ENCODE assay signal across 38 cellular contexts in genomic region chr18:52991246-52991645, GRCh38.
"Had no signal": no experiment of that assay in that cellular context is flagged by ENCODE, and none has a peak within 500 bp of the region (broad histone marks: within the 10 kb centered on the region; RNA-seq: fewer than 3 reads in every experiment).

No MANE protein-coding gene starts in this region.

- H3K4me3 Mint-ChIP-seq: activated naive CD4-positive, alpha-beta T cell treated with anti-CD3 and anti-CD28 coated beads for 36 hours; activated naive CD4-positive, alpha-beta T cell treated with anti-CD3 and anti-CD28 coated beads, Interleukin-2, amount 10 ng/mL, durations not matched to agents 7 days and 5 days; activated naive CD4-positive, alpha-beta T cell treated with anti-CD3 and anti-CD28 coated beads, Interleukin-2, amount 50 U/mL, for 24 hours; activated naive CD8-positive, alpha-beta T cell; activated naive CD8-positive, alpha-beta T cell treated with anti-CD3 and anti-CD28 coated beads for 36 hours; activated naive CD8-positive, alpha-beta T cell treated with anti-CD3 and anti-CD28 coated beads, Interleukin-2, amount 10 ng/mL, durations not matched to agents 7 days and 5 days; activated naive CD8-positive, alpha-beta T cell treated with anti-CD3 and anti-CD28 coated beads, Interleukin-2, amount 50 U/mL, for 24 hours; activated T-cell treated with anti-CD3 and anti-CD28 coated beads, Interleukin-2, amount 50 U/mL, for 24 hours; activated T-cell treated with anti-CD3 and anti-CD28 coated beads, Interleukin-2, amount 50 U/mL, for 4 hours; activated T-cell treated with anti-CD3 and anti-CD28 coated beads, Interleukin-2, amount 50 U/mL, for 72 hours; activated T-helper 1 cell treated with anti-CD3 and anti-CD28 coated beads, Interleukin-12 subunit alpha, Interleukin-12 subunit beta, Interleukin-2, Interleukin-4 antibody, amounts not matched to agents 30 ng/mL and 10 ng/mL and 1 ng/mL, durations not matched to agents 14 hours and 24 hours and 36 hours; activated T-helper 17 cell treated with anti-CD3 and anti-CD28 coated beads, Interleukin-2, amount 50 U/mL, for 72 hours; brain; central memory CD8-positive, alpha-beta T cell had no signal

- H3K4me1 ChIP-seq: adrenal gland, ascending aorta, body of pancreas, breast epithelium had no signal

- H3K27ac ChIP-seq: adrenal gland, ascending aorta, body of pancreas, brain microvascular endothelial cell, breast epithelium, cardiac muscle cell had no signal

- H3K9me3 ChIP-seq: adrenal gland, ascending aorta, body of pancreas, breast epithelium had no signal

- ATAC-seq: activated naive CD4-positive, alpha-beta T cell treated with anti-CD3 and anti-CD28 coated beads, Interleukin-2, amount 50 U/mL, for 72 hours; activated naive CD8-positive, alpha-beta T cell treated with anti-CD3 and anti-CD28 coated beads, Interleukin-2, amount 50 U/mL, for 24 hours; activated T-cell treated with anti-CD3 and anti-CD28 coated beads, Interleukin-2, amount 50 U/mL, for 4 hours; activated T-cell treated with anti-CD3 and anti-CD28 coated beads, Interleukin-2, amount 50 U/mL, for 72 hours; activated T-helper 17 cell treated with anti-CD3 and anti-CD28 coated beads, Interleukin-2, amount 50 U/mL, for 72 hours; body of pancreas had no signal

- H3K4me1 Mint-ChIP-seq: activated naive CD4-positive, alpha-beta T cell treated with anti-CD3 and anti-CD28 coated beads, Interleukin-2, amount 10 ng/mL, durations not matched to agents 7 days and 5 days; activated naive CD4-positive, alpha-beta T cell treated with anti-CD3 and anti-CD28 coated beads, Interleukin-2, amount 50 U/mL, for 24 hours; activated naive CD8-positive, alpha-beta T cell treated with anti-CD3 and anti-CD28 coated beads for 36 hours; activated naive CD8-positive, alpha-beta T cell treated with anti-CD3 and anti-CD28 coated beads, Interleukin-2, amount 10 ng/mL, durations not matched to agents 7 days and 5 days; activated naive CD8-positive, alpha-beta T cell treated with anti-CD3 and anti-CD28 coated beads, Interleukin-2, amount 50 U/mL, for 24 hours; activated T-helper 17 cell treated with anti-CD3 and anti-CD28 coated beads, Interleukin-2, amount 50 U/mL, for 72 hours; brain; central memory CD8-positive, alpha-beta T cell had no signal

- H3K27ac Mint-ChIP-seq: activated naive CD4-positive, alpha-beta T cell treated with anti-CD3 and anti-CD28 coated beads for 36 hours; activated naive CD4-positive, alpha-beta T cell treated with anti-CD3 and anti-CD28 coated beads, Interleukin-2, amount 10 ng/mL, durations not matched to agents 7 days and 5 days; activated naive CD4-positive, alpha-beta T cell treated with anti-CD3 and anti-CD28 coated beads, Interleukin-2, amount 50 U/mL, for 24 hours; activated naive CD4-positive, alpha-beta T cell treated with anti-CD3 and anti-CD28 coated beads, Interleukin-2, amount 50 U/mL, for 72 hours; activated naive CD8-positive, alpha-beta T cell; activated naive CD8-positive, alpha-beta T cell treated with anti-CD3 and anti-CD28 coated beads for 36 hours; activated naive CD8-positive, alpha-beta T cell treated with anti-CD3 and anti-CD28 coated beads, Interleukin-2, amount 10 ng/mL, durations not matched to agents 7 days and 5 days; activated naive CD8-positive, alpha-beta T cell treated with anti-CD3 and anti-CD28 coated beads, Interleukin-2, amount 50 U/mL, for 24 hours; activated T-cell treated with anti-CD3 and anti-CD28 coated beads, Interleukin-2, amount 50 U/mL, for 24 hours; activated T-cell treated with anti-CD3 and anti-CD28 coated beads, Interleukin-2, amount 50 U/mL, for 72 hours; activated T-helper 1 cell treated with anti-CD3 and anti-CD28 coated beads, Interleukin-12 subunit alpha, Interleukin-12 subunit beta, Interleukin-2, Interleukin-4 antibody, amounts not matched to agents 30 ng/mL and 10 ng/mL and 1 ng/mL, durations not matched to agents 14 hours and 24 hours and 36 hours; activated T-helper 17 cell treated with anti-CD3 and anti-CD28 coated beads, Interleukin-2, amount 50 U/mL, for 72 hours; activated T-helper 2 cell treated with anti-CD3 and anti-CD28 coated beads, Interferon-gamma antibody, Interleukin-2, Interleukin-4, amounts not matched to agents 10 μg/mL and 5 μg/mL and 100 μg/mL, durations not matched to agents 14 hours and 24 hours and 36 hours; brain had no signal

- DNase-seq: activated effector memory CD4-positive, alpha-beta T cell treated with anti-CD3 and anti-CD28 coated beads, Interleukin-2, amount 50 U/mL, for 16 hours; activated effector memory CD4-positive, alpha-beta T cell treated with Interleukin-2 at 50 U/mL for 16 hours; activated gamma-delta T cell; activated gamma-delta T cell treated with Interleukin-2 at 50 U/mL for 16 hours; activated naive CD4-positive, alpha-beta T cell; activated naive CD4-positive, alpha-beta T cell treated with anti-CD3 and anti-CD28 coated beads for 36 hours; activated naive CD4-positive, alpha-beta T cell treated with anti-CD3 and anti-CD28 coated beads, Interleukin-2, amount 10 ng/mL, durations not matched to agents 7 days and 5 days; activated naive CD4-positive, alpha-beta T cell treated with anti-CD3 and anti-CD28 coated beads, Interleukin-2, amount 50 U/mL, for 16 hours; activated naive CD4-positive, alpha-beta T cell treated with Interleukin-2 at 50 U/mL for 16 hours; activated naive CD8-positive, alpha-beta T cell treated with anti-CD3 and anti-CD28 coated beads for 36 hours; activated naive CD8-positive, alpha-beta T cell treated with anti-CD3 and anti-CD28 coated beads, Interleukin-2, amount 10 ng/mL, durations not matched to agents 7 days and 5 days; activated naive CD8-positive, alpha-beta T cell treated with anti-CD3 and anti-CD28 coated beads, Interleukin-2, amount 50 U/mL, for 24 hours; activated T-cell treated with anti-CD3 and anti-CD28 coated beads, Interleukin-2, amount 50 U/mL, for 1 hour; activated T-cell treated with anti-CD3 and anti-CD28 coated beads, Interleukin-2, amount 50 U/mL, for 24 hours; activated T-cell treated with anti-CD3 and anti-CD28 coated beads, Interleukin-2, amount 50 U/mL, for 4 hours; activated T-cell treated with anti-CD3 and anti-CD28 coated beads, Interleukin-2, amount 50 U/mL, for 48 hours; activated T-cell treated with anti-CD3 and anti-CD28 coated beads, Interleukin-2, amount 50 U/mL, for 72 hours; adrenal gland; amniotic stem cell; anterior cingulate cortex; aorta; body of pancreas; brain microvascular endothelial cell; central memory CD4-positive, alpha-beta T cell; cerebellar nuclear complex had no signal

- FAIRE-seq: astrocyte, bronchial epithelial cell had no signal

- H3K27me3 Mint-ChIP-seq: activated naive CD4-positive, alpha-beta T cell treated with anti-CD3 and anti-CD28 coated beads, Interleukin-2, amount 10 ng/mL, durations not matched to agents 7 days and 5 days; activated naive CD4-positive, alpha-beta T cell treated with anti-CD3 and anti-CD28 coated beads, Interleukin-2, amount 50 U/mL, for 24 hours; activated naive CD8-positive, alpha-beta T cell; activated naive CD8-positive, alpha-beta T cell treated with anti-CD3 and anti-CD28 coated beads for 36 hours; activated naive CD8-positive, alpha-beta T cell treated with anti-CD3 and anti-CD28 coated beads, Interleukin-2, amount 10 ng/mL, durations not matched to agents 7 days and 5 days; activated naive CD8-positive, alpha-beta T cell treated with anti-CD3 and anti-CD28 coated beads, Interleukin-2, amount 50 U/mL, for 24 hours; activated T-cell treated with anti-CD3 and anti-CD28 coated beads, Interleukin-2, amount 50 U/mL, for 24 hours; activated T-helper 17 cell treated with anti-CD3 and anti-CD28 coated beads, Interleukin-2, amount 50 U/mL, for 72 hours; central memory CD8-positive, alpha-beta T cell had no signal

- H3K27me3 ChIP-seq: adrenal gland, ascending aorta, body of pancreas, brain microvascular endothelial cell, breast epithelium, cardiac muscle cell had no signal

- H3K4me3 ChIP-seq: adrenal gland, ascending aorta, body of pancreas, breast epithelium, cardiac muscle cell had no signal

- H3K36me3 Mint-ChIP-seq: activated naive CD4-positive, alpha-beta T cell treated with anti-CD3 and anti-CD28 coated beads, Interleukin-2, amount 10 ng/mL, durations not matched to agents 7 days and 5 days; activated naive CD4-positive, alpha-beta T cell treated with anti-CD3 and anti-CD28 coated beads, Interleukin-2, amount 50 U/mL, for 24 hours; activated naive CD4-positive, alpha-beta T cell treated with anti-CD3 and anti-CD28 coated beads, Interleukin-2, amount 50 U/mL, for 72 hours; activated naive CD8-positive, alpha-beta T cell; activated naive CD8-positive, alpha-beta T cell treated with anti-CD3 and anti-CD28 coated beads for 36 hours; activated naive CD8-positive, alpha-beta T cell treated with anti-CD3 and anti-CD28 coated beads, Interleukin-2, amount 10 ng/mL, durations not matched to agents 7 days and 5 days; brain had no signal

- H3K36me3 ChIP-seq: adrenal gland, ascending aorta, brain microvascular endothelial cell, breast epithelium, cardiac muscle cell had no signal
